8 cellular contexts compared by ENCODE assay signal in genomic region chr2:190882831-190883582, GRCh38. TPM values are rescaled to one million over a fixed set of nuclear protein-coding genes. Genes with fewer than 3 reads are reported as not detected.
A peak's percentile ranks its signal among the peaks of the same experiment; 100 is the strongest.
DNase-seq lines count a peak whose midpoint lies in the region; ATAC-seq and TF ChIP-seq lines count a peak whose summit lies in the region.

No MANE protein-coding gene starts in this region.

- H3K9me3 ChIP-seq in neural cell (ENCODE audit: low read length) = no peaks in the 10 kb centered on the region

- peak overlapping the region; percentile 98 for H3K4me3 ChIP-seq in coronary artery
- peak overlapping the region; percentile 92 for H3K4me3 ChIP-seq in neural cell (ENCODE audit: low read length)

- TF ChIP-seq RAD21 in neural cell (conservative IDR thresholded peaks at IDR 0.05) = no peak

- DNase-seq in EH (ENCODE audit: low read depth) (peak; percentile 42), NCI-H82 (lab: John Stamatoyannopoulos, UW) (peak; percentile 91), coronary artery (ENCODE audit: low spot score) (no peak), NCI-H2196 (lab: John Stamatoyannopoulos, UW; ENCODE audit: unreplicated experiment) (no peak), retina (no peak)
- no peak for DNase-seq in stimulated activated CD4-positive, alpha-beta T cell treated with anti-CD3 and anti-CD28 coated beads, Interleukin-12 subunit alpha, Interleukin-12 subunit beta, amount 100 ng/mL, for 4 hours

- no peaks in the 10 kb centered on the region for H4K20me1 ChIP-seq in neural cell (ENCODE audit: insufficient read depth)

- peak overlapping the region; percentile 89 for H3K4me2 ChIP-seq in neural cell (ENCODE audit: low read length)

- no peaks in the 10 kb centered on the region for H3K9me2 ChIP-seq in neural cell (ENCODE audit: insufficient read depth, low read length)

- H3K79me2 ChIP-seq in neural cell (replicated peaks; ENCODE audit: insufficient read depth, low read length) = peaks cover 45% of the 10 kb centered on the region

- H3K36me3 ChIP-seq in neural cell (ENCODE audit: insufficient read depth, low read length) = no peaks in the 10 kb centered on the region

- no peak for TF ChIP-seq CTCF in coronary artery (IDR thresholded peaks at IDR 0.05)
- TF ChIP-seq CTCF in neural cell (IDR thresholded peaks at IDR 0.05; ENCODE audit: poor library complexity, severe bottlenecking) = no peak

- H3K27ac ChIP-seq in coronary artery (peak overlapping the region; percentile 98 to 99), neural cell (ENCODE audit: low read length) (no peak overlapping the region)

- no peaks in the 10 kb centered on the region for H3K27me3 ChIP-seq in neural cell (ENCODE audit: insufficient read depth, low read depth, low read length)

- H2AFZ ChIP-seq in neural cell (ENCODE audit: low read depth, low read length) = no peak overlapping the region

- ATAC-seq in GM19035 (IDR thresholded peaks at IDR 0.05; ENCODE audit: unreplicated experiment) = no peak

- H3K9ac ChIP-seq in neural cell (ENCODE audit: low read length) = no peak overlapping the region

- TF ChIP-seq EP300 in neural cell (conservative IDR thresholded peaks at IDR 0.05; ENCODE audit: poor library complexity, severe bottlenecking) = no peak

- H3F3A ChIP-seq in neural cell (ENCODE audit: insufficient read depth, low read length, poor library complexity, severe bottlenecking) = no peaks in the 10 kb centered on the region

TF ChIP-seq in neural cell, 6 proteins besides CTCF, POLR2A, EP300 and RAD21:
- TF ChIP-seq MXI1 (conservative IDR thresholded peaks at IDR 0.05; ENCODE audit: poor library complexity, severe bottlenecking) (no peak), TAF1 (IDR thresholded peaks at IDR 0.05; ENCODE audit: low read depth) (no peak), EZH2 (IDR thresholded peaks at IDR 0.05; ENCODE audit: borderline replicate concordance, insufficient read depth, low read length, poor library complexity, severe bottlenecking) (no peak), SMC3 (conservative IDR thresholded peaks at IDR 0.05; ENCODE audit: poor library complexity) (no peak), REST (IDR thresholded peaks at IDR 0.05; ENCODE audit: borderline replicate concordance) (no peak), POLR2AphosphoS5 (IDR thresholded peaks at IDR 0.05) (no peak)

RNA-seq across cellular contexts. Expression of gene GLS, which starts 2.4 kb away (rescaled TPM):
- polyA plus RNA-seq in neural cell = 83.2 and 90.2 TPM in 2 replicates
- polyA minus RNA-seq in neural cell = 115 and 136 TPM in 2 replicates

Comparison
In these comparisons a context has a peak if more than half of its experiments do, and no peak if none do; other contexts are left out.
1. DNase-seq: peak in EH (single experiment) and NCI-H82 (single experiment); none in coronary artery (single experiment), NCI-H2196 (single experiment), retina (single experiment) and stimulated activated CD4-positive, alpha-beta T cell treated with anti-CD3 and anti-CD28 coated beads, Interleukin-12 subunit alpha, Interleukin-12 subunit beta, amount 100 ng/mL, for 4 hours (single experiment).